28 cellular contexts compared by ENCODE assay signal in genomic region chr5:155761502-155761901, GRCh38.
"Had no signal": no experiment of that assay in that cellular context is flagged by ENCODE, and none has a peak within 500 bp of the region (broad histone marks: within the 10 kb centered on the region; RNA-seq: fewer than 3 reads in every experiment).

No MANE protein-coding gene starts in this region.

- H3K27me3 Mint-ChIP-seq: activated T-cell treated with anti-CD3 and anti-CD28 coated beads, Interleukin-2, amount 50 U/mL, for 24 hours; activated T-helper 17 cell treated with anti-CD3 and anti-CD28 coated beads, Interleukin-2, amount 50 U/mL, for 72 hours; brain; T-cell had no signal

- H3K4me3 ChIP-seq: ascending aorta, cardiac muscle cell, hepatocyte, right atrium auricular region, testis, transverse colon had no signal

- ATAC-seq: activated CD4-positive, CD25-positive, alpha-beta regulatory T cell treated with anti-CD3 and anti-CD28 coated beads, Interleukin-2, amount 50 U/mL, for 24 hours; activated naive CD4-positive, alpha-beta T cell treated with anti-CD3 and anti-CD28 coated beads, Interleukin-2, amount 50 U/mL, for 72 hours; activated T-helper 17 cell treated with anti-CD3 and anti-CD28 coated beads, Interleukin-2, amount 50 U/mL, for 72 hours; esophagus mucosa; left cardiac atrium; left ventricle myocardium superior; T-cell had no signal

- H3K79me2 ChIP-seq: hepatocyte had no signal

- H3K36me3 ChIP-seq: ascending aorta, cardiac muscle cell, right atrium auricular region, transverse colon, WERI-Rb-1 had no signal

- H3K27ac Mint-ChIP-seq: activated T-cell treated with anti-CD3 and anti-CD28 coated beads, Interleukin-2, amount 50 U/mL, for 24 hours; activated T-helper 17 cell treated with anti-CD3 and anti-CD28 coated beads, Interleukin-2, amount 50 U/mL, for 72 hours; brain; T-cell had no signal

- H3K4me3 Mint-ChIP-seq: activated T-cell treated with anti-CD3 and anti-CD28 coated beads, Interleukin-2, amount 50 U/mL, for 24 hours; activated T-helper 17 cell treated with anti-CD3 and anti-CD28 coated beads, Interleukin-2, amount 50 U/mL, for 72 hours; T-cell had no signal

- H3K27me3 ChIP-seq: ascending aorta, cardiac muscle cell, hepatocyte, right atrium auricular region, testis, transverse colon had no signal

- H2AFZ ChIP-seq: hepatocyte, parathyroid adenoma had no signal

- DNase-seq: activated CD4-positive, alpha-beta T cell treated with anti-CD3 and anti-CD28 coated beads for 48 hours; activated CD4-positive, alpha-beta T cell treated with anti-CD3 and anti-CD28 coated beads, Interleukin-2, amount 50 U/mL, for 48 hours; activated CD8-positive, alpha-beta memory T cell treated with anti-CD3 and anti-CD28 coated beads, Interleukin-2, amount 50 U/mL, for 48 hours; activated gamma-delta T cell treated with Interleukin-2 at 50 U/mL for 16 hours; activated T-cell treated with anti-CD3 and anti-CD28 coated beads, Interleukin-2, amount 50 U/mL, for 24 hours; cortex of kidney; foreskin melanocyte; left cardiac atrium; left ventricle myocardium superior; nucleus accumbens; stimulated activated CD4-positive, alpha-beta T cell treated with anti-CD3 and anti-CD28 coated beads, Interleukin-15, amount 100 ng/mL, for 24 hours; stimulated activated CD4-positive, alpha-beta T cell treated with anti-CD3 and anti-CD28 coated beads, Interleukin-2, amount 100 ng/mL, for 24 hours; stimulated activated naive CD4-positive, alpha-beta T cell; T-cell; T1000; testis; transverse colon; WERI-Rb-1 had no signal

- H3K4me1 Mint-ChIP-seq: brain had no signal

- H3K36me3 Mint-ChIP-seq: activated naive CD4-positive, alpha-beta T cell treated with anti-CD3 and anti-CD28 coated beads, Interleukin-2, amount 50 U/mL, for 72 hours; brain; T-cell had no signal

- H3K27ac ChIP-seq: ascending aorta, cardiac muscle cell, hepatocyte, parathyroid adenoma, right atrium auricular region, testis, transverse colon, WERI-Rb-1 had no signal

- H3K4me2 ChIP-seq: hepatocyte had no signal

- H3K9ac ChIP-seq: parathyroid adenoma had no signal

- H3K4me1 ChIP-seq: ascending aorta, testis, transverse colon had no signal

- H3K9me3 ChIP-seq: ascending aorta, right atrium auricular region, testis, transverse colon had no signal
